In the genomic region with DNA sequence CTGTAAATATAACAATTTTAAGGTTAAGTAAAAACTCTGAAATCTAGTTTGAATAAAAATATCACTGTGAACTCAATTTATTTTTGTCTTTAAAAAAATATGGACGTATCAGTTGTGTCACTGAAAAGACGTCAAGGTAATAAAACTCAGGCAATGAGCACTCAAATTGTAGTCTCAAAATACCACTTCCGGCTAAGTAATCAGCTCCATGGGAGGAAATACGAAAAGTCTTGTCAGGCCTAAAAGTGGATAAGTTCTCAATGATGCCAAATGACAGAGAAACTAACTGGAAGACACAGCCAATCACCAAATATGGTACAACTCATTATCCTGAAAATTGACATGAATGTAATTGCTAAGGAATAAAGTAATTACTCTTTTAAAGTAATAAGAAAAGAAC, we compare ENCODE assay signal across 37 cellular contexts. TPM values are rescaled to one million over a fixed set of nuclear protein-coding genes. Genes with fewer than 3 reads are reported as not detected.
"Had no signal": no experiment of that assay in that cellular context is flagged by ENCODE, and none has a peak within 500 bp of the region (broad histone marks: within the 10 kb centered on the region; RNA-seq: fewer than 3 reads in every experiment).

No MANE protein-coding gene starts in this region.

- H3K4me2 ChIP-seq: KMS-11, PC-9 had no signal

- H3K27ac ChIP-seq: KMS-11, PC-9, RWPE1, SJCRH30, SK-N-MC had no signal

- H2AFZ ChIP-seq: PC-9 had no signal

- FAIRE-seq: RCC 7860 had no signal

- H3K4me3 ChIP-seq: PC-9, SJCRH30, SK-N-MC had no signal

- H3K4me1 ChIP-seq: SJCRH30 had no signal

- H3K9me3 ChIP-seq: SJCRH30 had no signal

- ATAC-seq: Panc1, Right ventricle myocardium inferior, SK-N-SH treated with all-trans-retinoic acid at 6 μM for 48 hours, T-cell had no signal

- H3K36me3 ChIP-seq: SJCRH30 had no signal

- DNase-seq: Karpas-422, MM.1S, MV-4-11, NCI-H1092, NCI-H1105, NCI-H1417 treated with DMSO at 0.1 percent for 48 hours, NCI-H1436 treated with DMSO at 0.1 percent for 48 hours, NCI-H1694 treated with DMSO at 0.1 percent for 48 hours, NCI-H187 treated with DMSO at 0.1 percent for 48 hours, NCI-H2029, NCI-H2081, NCI-H2171 treated with DMSO at 0.1 percent for 48 hours, NCI-H2227 treated with DMSO at 0.1 percent for 48 hours, NCI-H345, NCI-H446, NCI-H510A treated with DMSO at 0.1 percent for 48 hours, NCI-H524 treated with DMSO at 0.1 percent for 48 hours, NCI-H526 treated with DMSO at 0.1 percent for 48 hours, NCI-H82, PC-9, SHP77, SIG-M5, SJCRH30, T-cell had no signal

- H3K27me3 ChIP-seq: SJCRH30 had no signal

- H3K9ac ChIP-seq: KMS-11 had no signal

RNA-seq across cellular contexts. Expression of a gene that starts 0.7 kb away (rescaled TPM):
- total RNA-seq: LHCN-M2, MCF 10A, NCI-H460, OCI-LY7, PC-9, Right ventricle myocardium inferior, RPMI7951, SK-MEL-5 had no signal
